In genomic region chr1:196951711-196952394, GRCh38 we compare ENCODE assay signal across 16 cellular contexts. TPM values are rescaled to one million over a fixed set of nuclear protein-coding genes. Genes with fewer than 3 reads are reported as not detected.
DNase-seq lines count a peak whose midpoint lies in the region; ATAC-seq, FAIRE-seq and TF ChIP-seq lines count a peak whose summit lies in the region.
"Had no signal": no experiment of that assay in that cellular context is flagged by ENCODE, and none has a peak within 500 bp of the region (broad histone marks: within the 10 kb centered on the region; RNA-seq: fewer than 3 reads in every experiment).

No MANE protein-coding gene starts in this region.

- ATAC-seq in GM19467 (IDR thresholded peaks at IDR 0.05; ENCODE audit: unreplicated experiment), result peak; percentile 54
- ATAC-seq in HG02884 (IDR thresholded peaks at IDR 0.05; ENCODE audit: unreplicated experiment), result peak; percentile 90
- ATAC-seq in esophagus mucosa, result no peak
- ATAC-seq: lower lobe of right lung, Right ventricle myocardium inferior had no signal

- FAIRE-seq in D721Med (lab: Jason Lieb, UNC), result no peak

- DNase-seq in GM03348 (ENCODE audit: low spot score), result peak; percentile 42
- DNase-seq in HT1080 (ENCODE audit: low read depth), result peak; percentile 28
- DNase-seq in D721Med (ENCODE audit: insufficient read length, low spot score), result no peak
- no peak for DNase-seq in Kasumi-1 (lab: John Stamatoyannopoulos, UW)
- DNase-seq in germinal center (ENCODE audit: low spot score), result no peak
- DNase-seq: activated CD4-positive, CD25-positive, alpha-beta regulatory T cell treated with anti-CD3 and anti-CD28 coated beads, Interleukin-2, amount 50 U/mL, for 72 hours; activated naive CD4-positive, alpha-beta T cell treated with anti-CD3 and anti-CD28 coated beads for 36 hours; lower lobe of right lung; NCI-H2081 treated with DMSO at 0.1 percent for 48 hours; uterus had no signal

- TF ChIP-seq CTCF in D721Med (IDR thresholded peaks at IDR 0.05; ENCODE audit: insufficient read depth, missing control alignments), result no peak

RNA-seq across cellular contexts. Expression of gene CFHR2, which starts 8.3 kb away (rescaled TPM):
- total RNA-seq in HT1080 (2014; rRNA removed; shearing (Covaris generic)), result not detected in 2 replicates
- not detected in 2 replicates for polyA plus RNA-seq in HT1080 (2015; cell fraction: cytosol; rRNA removed)
- not detected in 2 replicates for polyA plus RNA-seq in HT1080 (2015; cell fraction: nucleus; rRNA removed)
- total RNA-seq in esophagus mucosa, result not detected
- total RNA-seq: activated naive CD4-positive, alpha-beta T cell treated with anti-CD3 and anti-CD28 coated beads for 36 hours; cerebellum; lower lobe of right lung; pulmonary artery endothelial cell; Right ventricle myocardium inferior; uterus had no signal

RNA-seq across cellular contexts. Expression of gene CFHR5, which starts 25.5 kb away (rescaled TPM):
- total RNA-seq in HT1080 (2014; rRNA removed; shearing (Covaris generic)), result not detected in 2 replicates
- polyA plus RNA-seq in HT1080 (2015; cell fraction: cytosol; rRNA removed), result not detected in 2 replicates
- polyA plus RNA-seq in HT1080 (2015; cell fraction: nucleus; rRNA removed), result not detected in 2 replicates
- not detected for total RNA-seq in esophagus mucosa
- total RNA-seq: activated naive CD4-positive, alpha-beta T cell treated with anti-CD3 and anti-CD28 coated beads for 36 hours; cerebellum; lower lobe of right lung; pulmonary artery endothelial cell; Right ventricle myocardium inferior; uterus had no signal

Comparison
In these comparisons a context has a peak if more than half of its experiments do, and no peak if none do; other contexts are left out.
1. DNase-seq: peak in GM03348 (single experiment) and HT1080 (single experiment); none in D721Med (single experiment), Kasumi-1 (0 of 2) and germinal center (single experiment).